ENCODE assay signal across 31 cellular contexts in the genomic region with DNA sequence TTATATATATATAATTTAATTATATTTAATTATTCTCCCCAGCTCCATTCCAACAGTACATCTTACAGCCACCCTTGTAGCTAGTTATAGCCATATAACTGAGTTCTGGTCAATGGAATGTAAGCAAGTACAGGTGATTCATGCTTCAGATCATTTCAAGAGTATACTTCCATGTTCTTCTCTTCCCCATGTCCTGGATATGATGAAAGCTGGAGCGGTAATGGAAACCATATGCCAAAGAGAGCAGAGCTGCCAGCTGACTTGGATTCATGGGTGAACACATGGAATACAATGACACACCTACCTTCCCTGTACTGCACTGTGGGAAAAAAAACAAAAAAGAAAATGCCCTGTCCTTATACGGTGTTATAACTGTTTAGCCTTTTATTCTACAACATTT. TPM values are rescaled to one million over a fixed set of nuclear protein-coding genes. Genes with fewer than 3 reads are reported as not detected.
A peak's percentile ranks its signal among the peaks of the same experiment; 100 is the strongest.
DNase-seq lines count a peak whose midpoint lies in the region; ATAC-seq, FAIRE-seq and TF ChIP-seq lines count a peak whose summit lies in the region.
"Had no signal": no experiment of that assay in that cellular context is flagged by ENCODE, and none has a peak within 500 bp of the region (broad histone marks: within the 10 kb centered on the region; RNA-seq: fewer than 3 reads in every experiment).

No MANE protein-coding gene starts in this region.

- POLR2A ChIA-PET in HepG2 (lab: Yijun Ruan, JAX): no interaction called here

- no TSS peak for BruUV-seq in HepG2 (replicated peaks; lab: Mats Ljungman, UMichigan)

- H3K36me3 Mint-ChIP-seq in activated T-helper 1 cell treated with anti-CD3 and anti-CD28 coated beads, Interleukin-12 subunit alpha, Interleukin-12 subunit beta, Interleukin-2, Interleukin-4 antibody, amounts not matched to agents 30 ng/mL and 10 ng/mL and 1 ng/mL, durations not matched to agents 14 hours and 24 hours and 36 hours (ENCODE audit: low read depth): peaks cover 11% of the 10 kb centered on the region

- no peak for TF ChIP-seq CTCF in AG09319 (IDR thresholded peaks at IDR 0.05; ENCODE audit: low read depth, low read length)
- TF ChIP-seq CTCF in astrocyte of the spinal cord (IDR thresholded peaks at IDR 0.05; ENCODE audit: low read depth, low read length): no peak
- no peak for TF ChIP-seq CTCF in testis (IDR thresholded peaks at IDR 0.05)
- no peak for TF ChIP-seq CTCF in HepG2 (CRISPR knock-in tag; IDR thresholded peaks at IDR 0.05)

- no peak for ATAC-seq in HepG2
- ATAC-seq: activated CD4-positive, alpha-beta T cell treated with anti-CD3 and anti-CD28 coated beads for 36 hours; heart left ventricle; K562; lower lobe of right lung; mucosa of descending colon; natural killer cell treated with Interleukin-12 subunit alpha and Interleukin-12 subunit beta and Interleukin-15 and Interleukin-18, amount 100 ng/mL, for 72 hours had no signal

- H3K4me2 ChIP-seq in HepG2 (ENCODE audit: low read depth, low read length): no peak overlapping the region

- H3K27ac ChIP-seq in testis: peak overlapping the region in 1 of 2 donors; percentile 7
- H3K27ac ChIP-seq in HepG2 (ENCODE audit: extremely low read length, insufficient read depth, low read length): no peak overlapping the region
- H3K27ac ChIP-seq: dorsolateral prefrontal cortex, heart left ventricle, lower lobe of right lung, stomach, transverse colon had no signal

- no peak overlapping the region for H2AFZ ChIP-seq in HepG2 (ENCODE audit: low read length)

- H3K4me3 Mint-ChIP-seq in activated T-helper 1 cell treated with anti-CD3 and anti-CD28 coated beads, Interleukin-12 subunit alpha, Interleukin-12 subunit beta, Interleukin-2, Interleukin-4 antibody, amounts not matched to agents 30 ng/mL and 10 ng/mL and 1 ng/mL, durations not matched to agents 14 hours and 24 hours and 36 hours: no peak overlapping the region
- H3K4me3 Mint-ChIP-seq: activated CD4-positive, alpha-beta T cell treated with anti-CD3 and anti-CD28 coated beads for 36 hours; activated naive CD8-positive, alpha-beta T cell treated with anti-CD3 and anti-CD28 coated beads for 36 hours; natural killer cell treated with Interleukin-12 subunit alpha and Interleukin-12 subunit beta and Interleukin-15 and Interleukin-18, amount 100 ng/mL, for 72 hours; T-helper 2 cell treated with Interferon-gamma antibody and Interleukin-4, amounts not matched to agents 5 μg/mL and 100 μg/mL, for 36 hours had no signal

- DNase-seq in AG09319 (ENCODE audit: extremely low read depth, low read depth) (peak; percentile 20), GM04503 (ENCODE audit: low read depth) (peak; percentile 47), astrocyte of the spinal cord (ENCODE audit: low read depth, low spot score) (peak; percentile 67), iris pigment epithelial cell (ENCODE audit: low read depth) (peak; percentile 87), testis (no peak), HepG2 (ENCODE audit: low spot score) (no peak)
- DNase-seq in activated T-helper 1 cell treated with anti-CD3 and anti-CD28 coated beads, Interleukin-12 subunit alpha, Interleukin-12 subunit beta, Interleukin-2, Interleukin-4 antibody, amounts not matched to agents 30 ng/mL and 10 ng/mL and 1 ng/mL, durations not matched to agents 14 hours and 24 hours and 36 hours (ENCODE audit: low spot score): no peak
- DNase-seq in activated CD4-positive, alpha-beta T cell treated with anti-CD3 and anti-CD28 coated beads for 4 hours: no peak
- DNase-seq: ACHN; activated CD4-positive, alpha-beta T cell treated with anti-CD3 and anti-CD28 coated beads for 36 hours; activated effector memory CD4-positive, alpha-beta T cell treated with Interleukin-2 at 50 U/mL for 16 hours; activated naive CD8-positive, alpha-beta T cell treated with anti-CD3 and anti-CD28 coated beads for 36 hours; activated T-cell treated with anti-CD3 and anti-CD28 coated beads for 4 hours; cerebellar nuclear complex; dorsolateral prefrontal cortex; heart left ventricle; kidney glomerular epithelial cell; lower lobe of right lung; MM.1S; mucosa of descending colon; NCI-H1417; NCI-H2081; NCI-H446; small intestine; stimulated activated CD4-positive, alpha-beta T cell treated with anti-CD3 and anti-CD28 coated beads, Interleukin-1b, Interleukin-23, amount 100 ng/mL, for 48 hours; stomach; transverse colon had no signal

- no peak overlapping the region for H3K9ac ChIP-seq in HepG2 (ENCODE audit: insufficient read depth, low read depth, low read length)

- no peaks in the 10 kb centered on the region for H3K9me3 Mint-ChIP-seq in activated T-helper 1 cell treated with anti-CD3 and anti-CD28 coated beads, Interleukin-12 subunit alpha, Interleukin-12 subunit beta, Interleukin-2, Interleukin-4 antibody, amounts not matched to agents 30 ng/mL and 10 ng/mL and 1 ng/mL, durations not matched to agents 14 hours and 24 hours and 36 hours
- H3K9me3 Mint-ChIP-seq: activated naive CD8-positive, alpha-beta T cell treated with anti-CD3 and anti-CD28 coated beads for 36 hours; natural killer cell treated with Interleukin-12 subunit alpha and Interleukin-12 subunit beta and Interleukin-15 and Interleukin-18, amount 100 ng/mL, for 72 hours; T-helper 2 cell treated with Interferon-gamma antibody and Interleukin-4, amounts not matched to agents 5 μg/mL and 100 μg/mL, for 36 hours had no signal

- H3K27me3 ChIP-seq in testis (no peaks in the 10 kb centered on the region), HepG2 (ENCODE audit: control insufficient read depth in 1 of 2, insufficient read depth in 2 of 2, low read length in 2 of 2) (no peaks in the 10 kb centered on the region)
- H3K27me3 ChIP-seq: dorsolateral prefrontal cortex, heart left ventricle, stomach, transverse colon had no signal

- in situ Hi-C loops in astrocyte of the spinal cord (cut with HindIII; ENCODE audit: low sequenced_read_pairs) (no loop called here), HepG2 (cut with HindIII; ENCODE audit: extremely low pct_ligation_motif_present, low pct_unique_long_range_greater_than_20kb) (no loop called here)

- H3K36me3 ChIP-seq in testis (ENCODE audit: low read depth, missing control alignments) (no peaks in the 10 kb centered on the region), HepG2 (replicated peaks in 1 of 2; ENCODE audit: control insufficient read depth in 1 of 2, insufficient read depth in 2 of 2, low read length in 2 of 2) (peaks cover 8 to 36% of the 10 kb centered on the region in 2 experiments)

- FAIRE-seq in HepG2 (lab: Jason Lieb, UNC): no peak
- FAIRE-seq: K562 had no signal

- no peaks in the 10 kb centered on the region for H4K20me1 ChIP-seq in HepG2 (ENCODE audit: insufficient read depth, low read length)

- H3K4me3 ChIP-seq in astrocyte of the spinal cord (ENCODE audit: low read depth, low read length) (no peak overlapping the region), testis (no peak overlapping the region), HepG2 (replicated peaks in 1 of 3; ENCODE audit: insufficient read depth in 1 of 3, low read depth in 2 of 3, low read length in 3 of 3) (no peak overlapping the region)
- H3K4me3 ChIP-seq: dorsolateral prefrontal cortex, heart left ventricle, K562, lower lobe of right lung, mucosa of descending colon, stomach, transverse colon had no signal

- CTCF ChIA-PET in HepG2 (lab: Yijun Ruan, JAX; ENCODE audit: low intra/inter-chr PET ratio, low total read pairs): no interaction called here

- no peaks in the 10 kb centered on the region for H3K4me1 ChIP-seq in testis
- H3K4me1 ChIP-seq in HepG2 (ENCODE audit: insufficient read depth, low read length): no peaks in the 10 kb centered on the region
- H3K4me1 ChIP-seq: lower lobe of right lung, stomach had no signal

- intact Hi-C loops in activated T-helper 1 cell treated with anti-CD3 and anti-CD28 coated beads, Interleukin-12 subunit alpha, Interleukin-12 subunit beta, Interleukin-2, Interleukin-4 antibody, amounts not matched to agents 30 ng/mL and 10 ng/mL and 1 ng/mL, durations not matched to agents 14 hours and 24 hours and 36 hours (cut with micrococcal nuclease): no loop called here
- intact Hi-C loops in testis (cut with DNase I; ENCODE audit: low total_unique reads) (no loop called here), HepG2 (cut with micrococcal nuclease; ENCODE audit: unreplicated experiment) (loop anchor here (5.0 kb wide), 1 partner anchor 42 kb away; no protein-coding TSS in a partner anchor)

- no peaks in the 10 kb centered on the region for H3K27me3 Mint-ChIP-seq in activated T-helper 1 cell treated with anti-CD3 and anti-CD28 coated beads, Interleukin-12 subunit alpha, Interleukin-12 subunit beta, Interleukin-2, Interleukin-4 antibody, amounts not matched to agents 30 ng/mL and 10 ng/mL and 1 ng/mL, durations not matched to agents 14 hours and 24 hours and 36 hours (ENCODE audit: insufficient read depth)
- H3K27me3 Mint-ChIP-seq: activated CD4-positive, alpha-beta T cell treated with anti-CD3 and anti-CD28 coated beads for 36 hours; activated naive CD8-positive, alpha-beta T cell treated with anti-CD3 and anti-CD28 coated beads for 36 hours; natural killer cell treated with Interleukin-12 subunit alpha and Interleukin-12 subunit beta and Interleukin-15 and Interleukin-18, amount 100 ng/mL, for 72 hours had no signal

- no peaks in the 10 kb centered on the region for H3K79me2 ChIP-seq in HepG2 (ENCODE audit: insufficient read depth, low read length)

- no peaks in the 10 kb centered on the region for H3K9me3 ChIP-seq in testis
- no peaks in the 10 kb centered on the region for H3K9me3 ChIP-seq in HepG2 (ENCODE audit: low read length)
- H3K9me3 ChIP-seq: heart left ventricle, lower lobe of right lung, mucosa of descending colon, stomach, transverse colon had no signal

- H3K27ac Mint-ChIP-seq in activated T-helper 1 cell treated with anti-CD3 and anti-CD28 coated beads, Interleukin-12 subunit alpha, Interleukin-12 subunit beta, Interleukin-2, Interleukin-4 antibody, amounts not matched to agents 30 ng/mL and 10 ng/mL and 1 ng/mL, durations not matched to agents 14 hours and 24 hours and 36 hours: no peak overlapping the region
- H3K27ac Mint-ChIP-seq: activated CD4-positive, alpha-beta T cell treated with anti-CD3 and anti-CD28 coated beads for 36 hours; activated naive CD8-positive, alpha-beta T cell treated with anti-CD3 and anti-CD28 coated beads for 36 hours; natural killer cell treated with Interleukin-12 subunit alpha and Interleukin-12 subunit beta and Interleukin-15 and Interleukin-18, amount 100 ng/mL, for 72 hours; T-helper 2 cell treated with Interferon-gamma antibody and Interleukin-4, amounts not matched to agents 5 μg/mL and 100 μg/mL, for 36 hours had no signal

- WGBS in testis, 2 donors: 90 to 98% methylated on average over 2 of the region's 2 CpGs
- 98% methylated on average over 2 of the region's 2 CpGs for whole genome bisulfite sequencing in HepG2 (ENCODE audit: low lambda C conversion rate)

- TF ChIP-seq EP300 in HepG2 (IDR thresholded peaks at IDR 0.05; ENCODE audit: low read depth in 2 of 2, low read length in 2 of 2) (no peak), HepG2 (CRISPR knock-in tag; IDR thresholded peaks at IDR 0.05; ENCODE audit: borderline replicate concordance) (no peak)

- TF ChIP-seq POLR2A in testis (IDR thresholded peaks at IDR 0.05) (no peak), HepG2 (IDR thresholded peaks at IDR 0.05; ENCODE audit: insufficient read depth in 1 of 2, low read depth in 2 of 2, low read length in 2 of 2) (no peak)

- no peaks in the 10 kb centered on the region for H3K4me1 Mint-ChIP-seq in activated T-helper 1 cell treated with anti-CD3 and anti-CD28 coated beads, Interleukin-12 subunit alpha, Interleukin-12 subunit beta, Interleukin-2, Interleukin-4 antibody, amounts not matched to agents 30 ng/mL and 10 ng/mL and 1 ng/mL, durations not matched to agents 14 hours and 24 hours and 36 hours (ENCODE audit: low read depth)
- H3K4me1 Mint-ChIP-seq: activated CD4-positive, alpha-beta T cell treated with anti-CD3 and anti-CD28 coated beads for 36 hours had no signal

- no peak for TF ChIP-seq RAD21 in HepG2 (CRISPR knock-in tag; IDR thresholded peaks at IDR 0.05)

RNA-seq across cellular contexts. Expression of a gene that starts 17.5 kb away (rescaled TPM):
- not detected in 2 replicates for total RNA-seq in activated T-helper 1 cell treated with anti-CD3 and anti-CD28 coated beads, Interleukin-12 subunit alpha, Interleukin-12 subunit beta, Interleukin-2, Interleukin-4 antibody, amounts not matched to agents 30 ng/mL and 10 ng/mL and 1 ng/mL, durations not matched to agents 14 hours and 24 hours and 36 hours
- 1 to 10 TPM; 4.7 to 6.1 TPM for total RNA-seq in testis
- polyA plus RNA-seq in testis (ENCODE audit: insufficient read depth, low read depth, low replicate concordance): 4.6 TPM
- total RNA-seq in HepG2 (2016; rRNA removed; fragmentation: Illumina TruSeq; extraction: Trizol): 0.11 and 0.84 TPM in 2 replicates
- total RNA-seq in HepG2 (2016; cell fraction: cytosol; rRNA removed; fragmentation: Illumina TruSeq; extraction: Trizol; ENCODE audit: low read depth): 0.53 and 0.61 TPM in 2 replicates
- total RNA-seq in HepG2 (2016; cell fraction: insoluble cytoplasmic fraction; rRNA removed; fragmentation: Illumina TruSeq; extraction: Trizol): 0.43 and 0.76 TPM in 2 replicates
- 0.37 and 0.48 TPM in 2 replicates for total RNA-seq in HepG2 (2016; cell fraction: membrane; rRNA removed; fragmentation: Illumina TruSeq; extraction: Trizol)
- total RNA-seq in HepG2 (2016; cell fraction: nucleus; rRNA removed; fragmentation: Illumina TruSeq; extraction: Trizol): 0.81 and 1.3 TPM in 2 replicates
- polyA plus RNA-seq in HepG2 (2011; rRNA removed): 1.2 TPM in 2 replicates
- 0.36 and 0.76 TPM in 2 replicates for polyA plus RNA-seq in HepG2 (2011; cell fraction: cytosol; rRNA removed)
- polyA plus RNA-seq in HepG2 (2011; cell fraction: nucleus; rRNA removed): 1.3 and 2.2 TPM in 2 replicates
- polyA plus RNA-seq in HepG2 (2012): 0.55 and 0.56 TPM in 2 replicates
- polyA plus RNA-seq in HepG2 (2016; cell fraction: cytosol; fragmentation: Illumina TruSeq; extraction: Trizol; ENCODE audit: low read depth): 0.08 TPM in 1 of 2 replicates, not detected in the other
- 0.29 and 0.43 TPM in 2 replicates for polyA plus RNA-seq in HepG2 (2016; cell fraction: insoluble cytoplasmic fraction; fragmentation: Illumina TruSeq; extraction: Trizol; ENCODE audit: low read depth)
- polyA plus RNA-seq in HepG2 (2016; cell fraction: membrane; fragmentation: Illumina TruSeq; extraction: Trizol; ENCODE audit: low read depth): 0.06 TPM in 1 of 2 replicates, not detected in the other
- polyA plus RNA-seq in HepG2 (2016; cell fraction: nucleus; fragmentation: Illumina TruSeq; extraction: Trizol; ENCODE audit: insufficient read depth, low read depth): 0.67 and 1.0 TPM in 2 replicates
- 0.92 and 2.5 TPM in 2 replicates for polyA minus RNA-seq in HepG2 (2011; rRNA and poly(A)+ RNA removed; ENCODE audit: low replicate concordance)
- polyA minus RNA-seq in HepG2 (2011; cell fraction: cytosol; rRNA and poly(A)+ RNA removed): 0.26 and 0.40 TPM in 2 replicates
- 2.4 and 2.6 TPM in 2 replicates for polyA minus RNA-seq in HepG2 (2011; cell fraction: nucleus; rRNA and poly(A)+ RNA removed)
- total RNA-seq: activated CD4-positive, alpha-beta T cell treated with anti-CD3 and anti-CD28 coated beads for 36 hours; activated naive CD8-positive, alpha-beta T cell treated with anti-CD3 and anti-CD28 coated beads for 36 hours; Daoy; natural killer cell treated with Interleukin-12 subunit alpha and Interleukin-12 subunit beta and Interleukin-15 and Interleukin-18, amount 100 ng/mL, for 72 hours had no signal

RNA-seq across cellular contexts. Expression of a gene that starts 59.0 kb away (rescaled TPM):
- 13.1 and 16.5 TPM in 2 replicates for total RNA-seq in activated T-helper 1 cell treated with anti-CD3 and anti-CD28 coated beads, Interleukin-12 subunit alpha, Interleukin-12 subunit beta, Interleukin-2, Interleukin-4 antibody, amounts not matched to agents 30 ng/mL and 10 ng/mL and 1 ng/mL, durations not matched to agents 14 hours and 24 hours and 36 hours
- total RNA-seq in testis (10 to 100 TPM; 26.9 to 35.3 TPM), HepG2 (2016; rRNA removed; fragmentation: Illumina TruSeq; extraction: Trizol) (18.6 and 22.6 TPM in 2 replicates)
- polyA plus RNA-seq in testis (ENCODE audit: insufficient read depth, low read depth, low replicate concordance) (27.5 TPM), HepG2 (2011; rRNA removed) (11.5 and 12.0 TPM in 2 replicates)
- 10.5 and 12.7 TPM in 2 replicates for total RNA-seq in HepG2 (2016; cell fraction: cytosol; rRNA removed; fragmentation: Illumina TruSeq; extraction: Trizol; ENCODE audit: low read depth)
- 21.5 and 21.9 TPM in 2 replicates for total RNA-seq in HepG2 (2016; cell fraction: insoluble cytoplasmic fraction; rRNA removed; fragmentation: Illumina TruSeq; extraction: Trizol)
- 11.1 and 13.0 TPM in 2 replicates for total RNA-seq in HepG2 (2016; cell fraction: membrane; rRNA removed; fragmentation: Illumina TruSeq; extraction: Trizol)
- 38.2 and 38.6 TPM in 2 replicates for total RNA-seq in HepG2 (2016; cell fraction: nucleus; rRNA removed; fragmentation: Illumina TruSeq; extraction: Trizol)
- 5.5 and 7.4 TPM in 2 replicates for polyA plus RNA-seq in HepG2 (2011; cell fraction: cytosol; rRNA removed)
- polyA plus RNA-seq in HepG2 (2011; cell fraction: nucleus; rRNA removed): 22.5 and 23.4 TPM in 2 replicates
- 8.7 and 9.1 TPM in 2 replicates for polyA plus RNA-seq in HepG2 (2012)
- 1.2 and 1.5 TPM in 2 replicates for polyA plus RNA-seq in HepG2 (2016; cell fraction: cytosol; fragmentation: Illumina TruSeq; extraction: Trizol; ENCODE audit: low read depth)
- polyA plus RNA-seq in HepG2 (2016; cell fraction: insoluble cytoplasmic fraction; fragmentation: Illumina TruSeq; extraction: Trizol; ENCODE audit: low read depth): 17.3 and 18.1 TPM in 2 replicates
- polyA plus RNA-seq in HepG2 (2016; cell fraction: membrane; fragmentation: Illumina TruSeq; extraction: Trizol; ENCODE audit: low read depth): 2.8 and 2.9 TPM in 2 replicates
- 34.3 and 36.7 TPM in 2 replicates for polyA plus RNA-seq in HepG2 (2016; cell fraction: nucleus; fragmentation: Illumina TruSeq; extraction: Trizol; ENCODE audit: insufficient read depth, low read depth)
- polyA minus RNA-seq in HepG2 (2011; rRNA and poly(A)+ RNA removed; ENCODE audit: low replicate concordance): 23.7 and 24.6 TPM in 2 replicates
- polyA minus RNA-seq in HepG2 (2011; cell fraction: cytosol; rRNA and poly(A)+ RNA removed): 14.9 and 17.5 TPM in 2 replicates
- 87.3 and 107 TPM in 2 replicates for polyA minus RNA-seq in HepG2 (2011; cell fraction: nucleus; rRNA and poly(A)+ RNA removed)

Comparison
In these comparisons a context has a peak if more than half of its experiments do, and no peak if none do; other contexts are left out.
1. DNase-seq: peak in AG09319 (single experiment), GM04503 (single experiment), astrocyte of the spinal cord (single experiment) and iris pigment epithelial cell (single experiment); none in activated T-helper 1 cell treated with anti-CD3 and anti-CD28 coated beads, Interleukin-12 subunit alpha, Interleukin-12 subunit beta, Interleukin-2, Interleukin-4 antibody, amounts not matched to agents 30 ng/mL and 10 ng/mL and 1 ng/mL, durations not matched to agents 14 hours and 24 hours and 36 hours (single experiment), testis (single experiment), activated CD4-positive, alpha-beta T cell treated with anti-CD3 and anti-CD28 coated beads for 4 hours (0 of 2) and HepG2 (single experiment).